1 cellular context compared by ENCODE assay signal in genomic region chr19:51507640-51508058, GRCh38.
A peak's percentile ranks its signal among the peaks of the same experiment; 100 is the strongest.
TF ChIP-seq lines count a peak whose summit lies in the region.

No MANE protein-coding gene starts in this region.

TF ChIP-seq in K562, 482 proteins besides CTCF, POLR2A, EP300 and RAD21 (continued from another document and continues in another):
- no peak for TF ChIP-seq RERE (CRISPR knock-in tag; IDR thresholded peaks at IDR 0.05; ENCODE audit: borderline replicate concordance)
- TF ChIP-seq ZNF253 (CRISPR knock-in tag; conservative IDR thresholded peaks at IDR 0.05): no peak
- no peak for TF ChIP-seq CBFA2T2 (conservative IDR thresholded peaks at IDR 0.05)
- TF ChIP-seq ZNF696 (CRISPR knock-in tag; conservative IDR thresholded peaks at IDR 0.05): no peak
- no peak for TF ChIP-seq ZKSCAN3 (CRISPR knock-in tag; IDR thresholded peaks at IDR 0.05)
- TF ChIP-seq CC2D1A (IDR thresholded peaks at IDR 0.05): no peak
- TF ChIP-seq HDAC2 (IDR thresholded peaks at IDR 0.05): 0 out of 2 replicates have a peak, but pooled peaks have one; percentile 78
- no peak for TF ChIP-seq NUFIP1 (IDR thresholded peaks at IDR 0.05; ENCODE audit: partially characterized antibody)
- no peak for TF ChIP-seq ARID1B (IDR thresholded peaks at IDR 0.05)
- no peak for TF ChIP-seq SIN3B (IDR thresholded peaks at IDR 0.05; ENCODE audit: low read depth)
- no peak for TF ChIP-seq TCF7 (IDR thresholded peaks at IDR 0.05; ENCODE audit: borderline replicate concordance)
- no peak for TF ChIP-seq CHD2 (IDR thresholded peaks at IDR 0.05; ENCODE audit: low read depth, low read length)
- no peak for TF ChIP-seq ELK1 (CRISPR knock-in tag; IDR thresholded peaks at IDR 0.05)
- no peak for TF ChIP-seq NR2F6 (CRISPR knock-in tag; IDR thresholded peaks at IDR 0.05)
- TF ChIP-seq SIX5 (IDR thresholded peaks at IDR 0.05; ENCODE audit: borderline replicate concordance in 1 of 2, insufficient read depth in 1 of 2, low read depth in 1 of 2, low read length in 2 of 2): no peak
- no peak for TF ChIP-seq GTF3C2 (IDR thresholded peaks at IDR 0.05; ENCODE audit: borderline replicate concordance, extremely low read depth, insufficient read length)
- peak; percentile 55 for TF ChIP-seq L3MBTL2 (IDR thresholded peaks at IDR 0.05)
- no peak for TF ChIP-seq SMAD3 (CRISPR knock-in tag; conservative IDR thresholded peaks at IDR 0.05)
- no peak for TF ChIP-seq DNMT1 (IDR thresholded peaks at IDR 0.05)
- no peak for TF ChIP-seq FOSL1 (tag; conservative IDR thresholded peaks at IDR 0.05)
- no peak for TF ChIP-seq ZBTB1 (CRISPR knock-in tag; IDR thresholded peaks at IDR 0.05; ENCODE audit: borderline replicate concordance, low read depth)
- no peak for TF ChIP-seq FUS (optimal IDR thresholded peaks at IDR 0.05; ENCODE audit: low read depth, low read length)
- TF ChIP-seq SMARCE1 (IDR thresholded peaks at IDR 0.05): no peak
- no peak for TF ChIP-seq PPARD (CRISPR knock-in tag; IDR thresholded peaks at IDR 0.05)
- no peak for TF ChIP-seq CHD7 (IDR thresholded peaks at IDR 0.05; ENCODE audit: low read depth, low read length)
- no peak for TF ChIP-seq REST (CRISPR knock-in tag; IDR thresholded peaks at IDR 0.05; ENCODE audit: low read depth)
- TF ChIP-seq NBN (IDR thresholded peaks at IDR 0.05; ENCODE audit: low read depth): no peak
- TF ChIP-seq ZC3H11A (IDR thresholded peaks at IDR 0.05; ENCODE audit: low read depth, low read length): no peak
- TF ChIP-seq ZNF511 (CRISPR knock-in tag; IDR thresholded peaks at IDR 0.05): no peak
- no peak for TF ChIP-seq ZNF507 (tag; conservative IDR thresholded peaks at IDR 0.05)
- no peak; the same call in 1 of the 2 replicates for TF ChIP-seq LCOR (CRISPR knock-in tag; IDR thresholded peaks at IDR 0.05)
